In the genomic region with DNA sequence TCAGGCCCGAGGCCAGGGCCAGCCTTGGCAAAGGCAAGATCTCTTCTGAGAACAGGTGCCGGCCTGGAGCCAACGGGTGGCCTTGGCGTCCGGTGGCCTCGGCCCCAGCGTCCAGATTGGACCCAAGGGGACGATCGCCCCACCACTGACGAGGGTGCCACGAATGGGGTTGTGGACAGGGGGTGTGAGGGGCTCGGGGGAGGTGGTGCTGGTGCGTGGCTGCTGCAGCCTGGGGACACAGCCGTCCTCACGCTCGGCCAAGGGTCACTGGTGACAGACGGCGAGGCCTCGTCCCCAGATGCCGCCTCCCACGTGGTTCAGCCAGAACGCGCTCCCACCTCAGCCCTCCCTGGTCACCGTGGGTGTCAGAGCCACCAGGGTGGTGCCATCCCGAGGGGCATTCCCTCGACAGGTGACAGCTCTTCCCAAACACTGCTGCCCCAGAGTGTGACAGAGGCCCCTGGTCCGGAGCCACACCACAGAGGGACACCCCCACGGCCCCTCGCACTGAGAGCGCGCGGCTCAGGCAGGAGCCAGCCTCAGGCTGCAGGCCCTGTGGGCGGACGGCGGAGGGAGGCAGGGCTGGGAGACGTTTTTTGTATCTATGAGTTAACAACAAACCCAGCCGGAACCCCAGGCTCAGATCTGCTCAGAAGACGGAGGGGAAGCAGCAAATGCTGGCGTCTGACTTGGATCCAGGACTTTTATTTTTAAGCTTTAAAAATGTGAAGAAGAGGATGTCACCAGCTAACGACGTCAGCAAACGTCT, we compare ENCODE assay signal across 24 cellular contexts. TPM values are rescaled to one million over a fixed set of nuclear protein-coding genes. Genes with fewer than 3 reads are reported as not detected.
DNase-seq lines count a peak whose midpoint lies in the region; FAIRE-seq and TF ChIP-seq lines count a peak whose summit lies in the region.
"Had no signal": no experiment of that assay in that cellular context is flagged by ENCODE, and none has a peak within 500 bp of the region (broad histone marks: within the 10 kb centered on the region; RNA-seq: fewer than 3 reads in every experiment).

No MANE protein-coding gene starts in this region.

- H3K79me2 ChIP-seq in H1 (ENCODE audit: control insufficient read depth in 1 of 2, insufficient read depth in 2 of 2, low read length in 2 of 2) (no peaks in the 10 kb centered on the region; a peak in 1 of 4 replicates), osteoblast (ENCODE audit: insufficient read depth, low read length) (no peaks in the 10 kb centered on the region)

- no peak overlapping the region for H4K5ac ChIP-seq in H1 (ENCODE audit: insufficient read length, low read depth, low read length)

- no peak overlapping the region for H3K4me3 ChIP-seq in CD4-positive, alpha-beta memory T cell (ENCODE audit: low read length in 2 of 2)
- no peak overlapping the region for H3K4me3 ChIP-seq in H1 (ENCODE audit: extremely low read depth in 1 of 4, insufficient read depth in 2 of 4, low read depth in 3 of 4, low read length in 4 of 4)
- H3K4me3 ChIP-seq in osteoblast (ENCODE audit: insufficient read depth, low read length) = no peak overlapping the region
- H3K4me3 ChIP-seq: ovary had no signal

- no peak for FAIRE-seq in H1 (lab: Jason Lieb, UNC)
- FAIRE-seq: GM12892 had no signal

- DNase-seq in activated CD4-positive, CD25-positive, alpha-beta regulatory T cell treated with anti-CD3 and anti-CD28 coated beads, Interleukin-2, amount 50 U/mL, for 72 hours = peak; percentile 26
- no peak for DNase-seq in activated CD4-positive, CD25-positive, alpha-beta regulatory T cell (lab: John Stamatoyannopoulos, UW)
- DNase-seq in CD4-positive, alpha-beta memory T cell = no peak
- DNase-seq in H1 (ENCODE audit: low read depth in 1 of 2, low spot score in 2 of 2) (no peak), osteoblast (ENCODE audit: insufficient read length, low spot score, missing footprints) (peak; percentile 56), NCI-H510A (lab: John Stamatoyannopoulos, UW) (no peak), MCF 10A (ENCODE audit: unreplicated experiment) (no peak), NK-92 (lab: John Stamatoyannopoulos, UW; ENCODE audit: unreplicated experiment) (no peak)
- DNase-seq: activated gamma-delta T cell; cerebellar nuclear complex; DMS153; effector memory CD8-positive, alpha-beta T cell; NCI-H1436; NCI-H2171 treated with DMSO at 0.1 percent for 48 hours; NCI-H69; OCI-M1; SIG-M5; stimulated activated CD4-positive, alpha-beta T cell treated with anti-CD3 and anti-CD28 coated beads, Interleukin-1b, Interleukin-23, amount 100 ng/mL, for 48 hours; stimulated activated naive CD4-positive, alpha-beta T cell treated with Interleukin-2 at 50 U/mL for 16 hours; T-helper 9 cell had no signal

- H2BK5ac ChIP-seq in H1 (ENCODE audit: low read depth, low read length) = no peak overlapping the region

- no peak overlapping the region for H3K27ac Mint-ChIP-seq in CD4-positive, alpha-beta memory T cell
- no peak overlapping the region for H3K27ac Mint-ChIP-seq in MCF 10A (ENCODE audit: low read depth, unreplicated experiment)

- H3K23ac ChIP-seq in H1 (ENCODE audit: insufficient read length) = no peak overlapping the region

- H3K36me3 Mint-ChIP-seq in CD4-positive, alpha-beta memory T cell = peaks cover 0 to 3% of the 10 kb centered on the region in 2 donors
- no peaks in the 10 kb centered on the region for H3K36me3 Mint-ChIP-seq in MCF 10A (ENCODE audit: insufficient read depth, unreplicated experiment)

- no peak for TF ChIP-seq RAD21 in H1 (IDR thresholded peaks at IDR 0.05 in 1 of 2, conservative IDR thresholded peaks at IDR 0.05 in 1 of 2; ENCODE audit: low read depth in 2 of 2, low read length in 2 of 2)

- peaks cover 10% of the 10 kb centered on the region for H3K23me2 ChIP-seq in H1 (ENCODE audit: low read depth, low read length)

- 0 out of 2 replicates have a peak overlapping the region, but pooled peaks have one; percentile 32 for H3K18ac ChIP-seq in H1 (ENCODE audit: extremely low read depth, low read length)

- no peak for TF ChIP-seq POLR2A in H1 (IDR thresholded peaks at IDR 0.05; ENCODE audit: control extremely low read depth in 1 of 2, low read depth in 2 of 2, low read length in 2 of 2)

- H2BK15ac ChIP-seq in H1 (ENCODE audit: low read length) = no peak overlapping the region

- intact Hi-C loops in CD4-positive, alpha-beta memory T cell (cut with micrococcal nuclease) = no loop called here
- intact Hi-C loops in MCF 10A (cut with micrococcal nuclease) = no loop called here

- H3K4me3 Mint-ChIP-seq in CD4-positive, alpha-beta memory T cell = peak overlapping the region; percentile 6 to 67 (median 54)
- H3K4me3 Mint-ChIP-seq in MCF 10A (ENCODE audit: unreplicated experiment) = no peak overlapping the region

- H3K4ac ChIP-seq in H1 (replicated peaks; ENCODE audit: insufficient read length, low read depth, low read length) = no peak overlapping the region

- H3K27me3 Mint-ChIP-seq in CD4-positive, alpha-beta memory T cell = peaks cover 0 to 4% of the 10 kb centered on the region in 2 donors
- peaks cover 24% of the 10 kb centered on the region for H3K27me3 Mint-ChIP-seq in MCF 10A (ENCODE audit: insufficient read depth, unreplicated experiment)

- peaks cover 2% of the 10 kb centered on the region; the same call in 1 of the 2 replicates for H3K79me1 ChIP-seq in H1 (ENCODE audit: low read depth, low read length)

- H3K9me3 ChIP-seq in CD4-positive, alpha-beta memory T cell (ENCODE audit: control insufficient read depth in 1 of 2, low read length in 2 of 2) = no peaks in the 10 kb centered on the region
- H3K9me3 ChIP-seq in H1 (ENCODE audit: insufficient read depth in 2 of 2, low read depth in 1 of 2, low read length in 1 of 2) (no peaks in the 10 kb centered on the region), osteoblast (ENCODE audit: low read depth, low read length) (no peaks in the 10 kb centered on the region)
- H3K9me3 ChIP-seq: BLaER1 treated with 17β-estradiol and CSF1 and Interleukin-3, amounts not matched to agents 10 nM and 100 nM; ovary had no signal

- no peak overlapping the region for H3K14ac ChIP-seq in H1 (ENCODE audit: insufficient read length)

- POLR2A ChIA-PET in CD4-positive, alpha-beta memory T cell (lab: Charles Lee; ENCODE audit: partially characterized antibody) = no interaction called here
- POLR2A ChIA-PET in H1 (lab: Charles Lee; ENCODE audit: partially characterized antibody) = interaction anchor here (1.2 kb wide), 1 partner anchor 11 kb away, joined by 3 read pairs; no protein-coding TSS in a partner anchor
- POLR2A ChIA-PET in MCF 10A (lab: Yijun Ruan, JAX) = no interaction called here

- H2BK20ac ChIP-seq in H1 (ENCODE audit: low read length) = no peak overlapping the region

- no peaks in the 10 kb centered on the region for H4K20me1 ChIP-seq in H1 (replicated peaks in 1 of 2; ENCODE audit: control insufficient read depth in 1 of 2, insufficient read depth in 2 of 2, low read length in 2 of 2)
- H4K20me1 ChIP-seq in osteoblast (ENCODE audit: insufficient read depth, low read length) = no peaks in the 10 kb centered on the region

- CTCF ChIA-PET in CD4-positive, alpha-beta memory T cell (lab: Charles Lee; ENCODE audit: partially characterized antibody) = no interaction called here
- CTCF ChIA-PET in H1 (lab: Charles Lee; ENCODE audit: partially characterized antibody) (interaction anchor here (0.7 kb wide), 1 partner anchor 259 kb away, joined by 3 read pairs; no protein-coding TSS in a partner anchor), MCF 10A (lab: Yijun Ruan, JAX) (no interaction called here)

- H3K4me1 Mint-ChIP-seq in CD4-positive, alpha-beta memory T cell = peaks cover 10 to 22% (median 18%) of the 10 kb centered on the region in 4 donors
- H3K4me1 Mint-ChIP-seq in MCF 10A (ENCODE audit: insufficient read depth, unreplicated experiment) = no peaks in the 10 kb centered on the region

- no peaks in the 10 kb centered on the region for H3K27me3 ChIP-seq in CD4-positive, alpha-beta memory T cell (ENCODE audit: insufficient read depth, low read length)
- no peaks in the 10 kb centered on the region; a peak in 1 of 7 replicates for H3K27me3 ChIP-seq in H1 (replicated peaks in 1 of 4; ENCODE audit: control insufficient read depth in 3 of 4, extremely low read depth in 1 of 4, insufficient read depth in 3 of 4, low read length in 3 of 4)
- H3K27me3 ChIP-seq in osteoblast (ENCODE audit: insufficient read depth, low read length) = peaks cover 12% of the 10 kb centered on the region
- H3K27me3 ChIP-seq: ovary had no signal

- H2BK120ac ChIP-seq in H1 (replicated peaks; ENCODE audit: low read depth, low read length) = no peak overlapping the region

- H3K27ac ChIP-seq in CD4-positive, alpha-beta memory T cell (ENCODE audit: low read depth, low read length) = no peak overlapping the region
- H3K27ac ChIP-seq in H1 (ENCODE audit: low read depth, low read length) (no peak overlapping the region), osteoblast (ENCODE audit: low read depth, low read length) (no peak overlapping the region)
- H3K27ac ChIP-seq: BLaER1 treated with 17β-estradiol and CSF1 and Interleukin-3, amounts not matched to agents 10 nM and 100 nM; ovary had no signal

- peak overlapping the region; percentile 52 for H4K91ac ChIP-seq in H1 (replicated peaks; ENCODE audit: insufficient read length, low read length)

- no peak overlapping the region for H4K8ac ChIP-seq in H1 (ENCODE audit: extremely low read depth, insufficient read depth, low read length)

- no peak overlapping the region for H3K56ac ChIP-seq in H1 (replicated peaks; ENCODE audit: insufficient read length, low read depth, low read length)

- H3K4me2 ChIP-seq in H1 (ENCODE audit: insufficient read depth in 1 of 2, low read depth in 2 of 2, low read length in 2 of 2) = no peak overlapping the region
- no peak overlapping the region for H3K4me2 ChIP-seq in osteoblast (ENCODE audit: insufficient read depth, low read length)

- H2AK5ac ChIP-seq in H1 (ENCODE audit: low read depth, low read length) = no peak overlapping the region

- H3K4me1 ChIP-seq in CD4-positive, alpha-beta memory T cell (ENCODE audit: insufficient read depth, low read length) = peaks cover 10% of the 10 kb centered on the region
- H3K4me1 ChIP-seq in H1 (replicated peaks in 1 of 4; ENCODE audit: control insufficient read depth in 3 of 4, insufficient read depth in 4 of 4, low read length in 3 of 4) (peaks cover 3 to 8% (median 5%) of the 10 kb centered on the region in 4 experiments; a peak in 6 of 7 replicates), osteoblast (ENCODE audit: insufficient read depth, low read length) (peaks cover 6% of the 10 kb centered on the region)

- H2AFZ ChIP-seq in H1 (ENCODE audit: low read length) = no peak overlapping the region
- no peak overlapping the region for H2AFZ ChIP-seq in osteoblast (ENCODE audit: low read length)

- no peak overlapping the region; a peak in 1 of 7 replicates for H3K9ac ChIP-seq in H1 (replicated peaks in 1 of 4; ENCODE audit: extremely low read depth in 1 of 4, low read depth in 3 of 4, low read length in 3 of 4)
- H3K9ac ChIP-seq: BLaER1 treated with 17β-estradiol and CSF1 and Interleukin-3, amounts not matched to agents 10 nM and 100 nM had no signal

- WGBS in H1 (ENCODE audit: extremely low coverage in 1 of 2, insufficient coverage in 1 of 2, insufficient read length in 1 of 2, insufficient replicate concordance in 2 of 2, low coverage in 1 of 2, low lambda C conversion rate in 2 of 2, missing lambda C conversion rate in 1 of 2), 2 experiments = 92% methylated on average over 40 of the region's 42 CpGs; no CpG with 5 or more reads in 1 of the 2 experiments

- BruUV-seq in MCF 10A (replicated peaks; lab: Mats Ljungman, UMichigan) = no TSS peak

- no peaks in the 10 kb centered on the region for H3K36me3 ChIP-seq in CD4-positive, alpha-beta memory T cell (ENCODE audit: insufficient read depth, low read length)
- H3K36me3 ChIP-seq in H1 (ENCODE audit: control insufficient read depth in 2 of 4, insufficient read depth in 4 of 4, low read length in 3 of 4) (no peaks in the 10 kb centered on the region), osteoblast (ENCODE audit: insufficient read depth, low read length) (no peaks in the 10 kb centered on the region)
- H3K36me3 ChIP-seq: BLaER1 treated with 17β-estradiol and CSF1 and Interleukin-3, amounts not matched to agents 10 nM and 100 nM; ovary had no signal

- no peak for TF ChIP-seq EP300 in H1 (IDR thresholded peaks at IDR 0.05; ENCODE audit: borderline replicate concordance in 1 of 2, low read depth in 2 of 2, low read length in 2 of 2)

- TF ChIP-seq CTCF in H1 (IDR thresholded peaks at IDR 0.05; ENCODE audit: control extremely low read depth in 1 of 3, insufficient read depth in 1 of 3, low read depth in 1 of 3, low read length in 3 of 3) (no peak), osteoblast (IDR thresholded peaks at IDR 0.05; ENCODE audit: extremely low read depth, low read depth, low read length) (no peak), MCF 10A (IDR thresholded peaks at IDR 0.05; ENCODE audit: unreplicated experiment) (no peak)

- H3K9me3 Mint-ChIP-seq in CD4-positive, alpha-beta memory T cell = no peaks in the 10 kb centered on the region
- peaks cover 8% of the 10 kb centered on the region for H3K9me3 Mint-ChIP-seq in MCF 10A (ENCODE audit: unreplicated experiment)
- H3K9me3 Mint-ChIP-seq: effector memory CD8-positive, alpha-beta T cell had no signal

- 0 out of 2 replicates have a peak overlapping the region, but pooled peaks have one; percentile 9 for H2BK12ac ChIP-seq in H1 (ENCODE audit: low read depth, low read length)

RNA-seq across cellular contexts. Expression of gene CFAP46, which starts 18.5 kb away (rescaled TPM):
- not detected for total RNA-seq in CD4-positive, alpha-beta memory T cell
- polyA plus RNA-seq in CD4-positive, alpha-beta memory T cell = not detected
- total RNA-seq in H1 (2021; fragmentation: NEBNext Ultra II Directional; extraction: Animal tissue kit (Norgen Biotek cat#: 25700)) = 3.1 and 4.8 TPM in 2 replicates
- polyA plus RNA-seq in H1 (2011; rRNA removed) = 2.2 and 2.6 TPM in 2 replicates
- 2.7 TPM for polyA plus RNA-seq in H1 (2011; cell fraction: cytosol; rRNA removed)
- polyA plus RNA-seq in H1 (2011; cell fraction: nucleus; rRNA removed) = 8.9 TPM
- 2.5 to 4.7 TPM (median 3.4 TPM) in 4 replicates for polyA plus RNA-seq in H1 (2012, experiment 1 of 2)
- polyA plus RNA-seq in H1 (2012, experiment 2 of 2) = 2.7 TPM
- 2.8 TPM for polyA plus RNA-seq in H1 (2013, experiment 1 of 2)
- polyA plus RNA-seq in H1 (2013, experiment 2 of 2) = 2.5 TPM
- polyA minus RNA-seq in H1 (2011; rRNA and poly(A)+ RNA removed) = 3.9 TPM in 2 replicates
- polyA minus RNA-seq in H1 (2011; cell fraction: cytosol; rRNA and poly(A)+ RNA removed) = 0.29 TPM
- polyA minus RNA-seq in H1 (2011; cell fraction: nucleus; rRNA and poly(A)+ RNA removed) = 5.8 TPM
- under 0.01 and 0.29 TPM in 2 replicates for total RNA-seq in osteoblast
- total RNA-seq in MCF 10A (2022) = 0.12 and 0.33 TPM in 2 replicates
- polyA plus RNA-seq: aorta had no signal

Comparison
In these comparisons a context has a peak if more than half of its experiments do, and no peak if none do; other contexts are left out.
1. DNase-seq: peak in activated CD4-positive, CD25-positive, alpha-beta regulatory T cell treated with anti-CD3 and anti-CD28 coated beads, Interleukin-2, amount 50 U/mL, for 72 hours (single experiment) and osteoblast (single experiment); none in activated CD4-positive, CD25-positive, alpha-beta regulatory T cell (0 of 4), CD4-positive, alpha-beta memory T cell (0 of 5), H1 (0 of 2), NCI-H510A (single experiment), MCF 10A (single experiment) and NK-92 (single experiment).